17 cellular contexts compared by ENCODE assay signal in genomic region chr2:159145745-159146359, GRCh38.
"Had no signal": no experiment of that assay in that cellular context is flagged by ENCODE, and none has a peak within 500 bp of the region (broad histone marks: within the 10 kb centered on the region; RNA-seq: fewer than 3 reads in every experiment).

No MANE protein-coding gene starts in this region.

- ATAC-seq: activated CD4-positive, alpha-beta T cell treated with anti-CD3 and anti-CD28 coated beads for 36 hours; T-helper 17 cell had no signal

- DNase-seq: activated CD4-positive, alpha-beta memory T cell treated with anti-CD3 and anti-CD28 coated beads, Interleukin-2, amount 10 ng/mL, durations not matched to agents 7 days and 5 days; activated CD4-positive, alpha-beta T cell treated with anti-CD3 and anti-CD28 coated beads for 36 hours; activated CD8-positive, alpha-beta memory T cell treated with anti-CD3 and anti-CD28 coated beads, Interleukin-2, amount 50 U/mL, for 4 hours; activated gamma-delta T cell; activated T-cell treated with anti-CD3 and anti-CD28 coated beads, Interleukin-2, amount 50 U/mL, for 48 hours; amniotic stem cell; effector memory CD4-positive, alpha-beta T cell; head of caudate nucleus; left cardiac atrium; mammary epithelial cell; naive B cell; stimulated activated CD4-positive, alpha-beta T cell treated with anti-CD3 and anti-CD28 coated beads, Interleukin-15, amount 100 ng/mL, for 24 hours; stimulated activated CD4-positive, alpha-beta T cell treated with anti-CD3 and anti-CD28 coated beads, Interleukin-4, amount 100 ng/mL, for 1 hour; stimulated activated naive CD4-positive, alpha-beta T cell; T-helper 17 cell; trophoblast cell; WERI-Rb-1 had no signal

- H3K27ac ChIP-seq: WERI-Rb-1 had no signal
